In genomic region chr5:135600141-135600570, GRCh38 we compare ENCODE assay signal across 17 cellular contexts. TPM values are rescaled to one million over a fixed set of nuclear protein-coding genes. Genes with fewer than 3 reads are reported as not detected.
"Had no signal": no experiment of that assay in that cellular context is flagged by ENCODE, and none has a peak within 500 bp of the region (broad histone marks: within the 10 kb centered on the region; RNA-seq: fewer than 3 reads in every experiment).

No MANE protein-coding gene starts in this region.

- H3K4me3 Mint-ChIP-seq: natural killer cell, neural crest cell had no signal

- H3K36me3 Mint-ChIP-seq: natural killer cell had no signal

- H3K4me1 Mint-ChIP-seq: natural killer cell, neural crest cell had no signal

- DNase-seq: dermis blood vessel endothelial cell; heart left ventricle; hypothalamus; mammary epithelial cell; natural killer cell; ovary; stimulated activated CD4-positive, alpha-beta T cell treated with anti-CD3 and anti-CD28 coated beads, Interleukin-2, amount 100 ng/mL, for 48 hours; stimulated activated naive CD4-positive, alpha-beta T cell treated with Interleukin-2 at 50 U/mL for 16 hours; thyroid gland; upper lobe of left lung; uterus had no signal

- H3K27ac Mint-ChIP-seq: natural killer cell had no signal

- H3K9me3 ChIP-seq: ovary, right atrium auricular region, thyroid gland, upper lobe of left lung, uterus had no signal

- H3K4me2 ChIP-seq: smooth muscle cell had no signal

- H3K4me1 ChIP-seq: heart left ventricle, right atrium auricular region, thyroid gland, upper lobe of left lung, uterus had no signal

- H3K36me3 ChIP-seq: heart left ventricle, ovary, right atrium auricular region, thyroid gland, upper lobe of left lung, uterus had no signal

- H3K9me3 Mint-ChIP-seq: natural killer cell, neural crest cell had no signal

- H3K4me3 ChIP-seq: heart left ventricle, ovary, right atrium auricular region, smooth muscle cell, thyroid gland, upper lobe of left lung, uterus had no signal

- H3K27me3 ChIP-seq: ovary, right atrium auricular region, thyroid gland, upper lobe of left lung, uterus had no signal

- H3K27ac ChIP-seq: heart left ventricle, ovary, right atrium auricular region, thyroid gland, upper lobe of left lung, uterus had no signal

RNA-seq across cellular contexts. Expression of gene CXCL14, which starts 21.4 kb away (rescaled TPM):
- total RNA-seq: endothelial cell of umbilical vein, glomerular endothelial cell, myocyte, natural killer cell, neural crest cell had no signal
